ENCODE assay signal across 12 cellular contexts in genomic region chr17:57369509-57369945, GRCh38.
DNase-seq lines count a peak whose midpoint lies in the region; ATAC-seq and TF ChIP-seq lines count a peak whose summit lies in the region.
"Had no signal": no experiment of that assay in that cellular context is flagged by ENCODE, and none has a peak within 500 bp of the region (broad histone marks: within the 10 kb centered on the region; RNA-seq: fewer than 3 reads in every experiment).

No MANE protein-coding gene starts in this region.

- intact Hi-C loops in activated CD4-positive, alpha-beta T cell treated with anti-CD3 and anti-CD28 coated beads for 36 hours (cut with DNase I, micrococcal nuclease) = no loop called here
- intact Hi-C loops in activated CD4-positive, alpha-beta T cell treated with anti-CD3 and anti-CD28 coated beads, Interleukin-2, amount 10 ng/mL, durations not matched to agents 24 days and 14 days (cut with micrococcal nuclease) = no loop called here
- intact Hi-C loops in IMR-90 (cut with micrococcal nuclease) = no loop called here
- intact Hi-C loops in gastrocnemius medialis (cut with DNase I; ENCODE audit: low total_unique reads) = loop anchor here (5.0 kb wide), 1 partner anchor 82 kb away; no protein-coding TSS in a partner anchor
- intact Hi-C loops in spleen (cut with DNase I; ENCODE audit: low total_unique reads) = no loop called here

- H2BK5ac ChIP-seq in IMR-90 (ENCODE audit: low read depth, low read length, poor library complexity, severe bottlenecking) = peak overlapping the region; percentile 95

- BruUV-seq in IMR-90 (replicated peaks; lab: Mats Ljungman, UMichigan) = no TSS peak

- peaks cover 8 to 19% of the 10 kb centered on the region in 2 experiments; a peak in 3 of 4 replicates for H3K79me1 ChIP-seq in IMR-90 (ENCODE audit: low read depth in 1 of 2, low read length in 2 of 2)

- CTCF ChIA-PET in activated CD4-positive, alpha-beta T cell treated with anti-CD3 and anti-CD28 coated beads for 36 hours (lab: Charles Lee) = interaction anchor here (0.6 to 1.1 kb wide), 4 partner anchors 13 to 288 kb away, joined by 3 to 4 read pairs (median 3); no protein-coding TSS in a partner anchor
- CTCF ChIA-PET in IMR-90 (lab: Yijun Ruan, JAX) = interaction anchor here (1.0 kb wide), 1 partner anchor 125 kb away, joined by 4 read pairs; no protein-coding TSS in a partner anchor

- no peak overlapping the region for H2AK9ac ChIP-seq in IMR-90 (replicated peaks; ENCODE audit: low read depth, low read length, poor library complexity)

- H4K20me1 ChIP-seq in IMR-90 (ENCODE audit: insufficient read depth, low read length) = no peaks in the 10 kb centered on the region

- peak overlapping the region; percentile 81 for H4K91ac ChIP-seq in IMR-90 (ENCODE audit: insufficient read depth, low read depth, low read length)

- H4K5ac ChIP-seq in IMR-90 (ENCODE audit: low read depth, low read length) = peak overlapping the region; percentile 26

- H3K4me1 ChIP-seq in IMR-90 (ENCODE audit: control insufficient read depth, insufficient read depth, low read length) (peaks cover 12% of the 10 kb centered on the region), gastrocnemius medialis (peaks cover 63 to 65% of the 10 kb centered on the region in 2 donors), spleen (peaks cover 0 to 54% (median 25%) of the 10 kb centered on the region in 6 donors)

- peak; percentile 58 for ATAC-seq in activated CD4-positive, alpha-beta T cell treated with anti-CD3 and anti-CD28 coated beads for 36 hours
- peak; percentile 18 for ATAC-seq in IMR-90 (ENCODE audit: low read depth)
- no peak for ATAC-seq in gastrocnemius medialis
- ATAC-seq: naive thymus-derived CD4-positive, alpha-beta T cell had no signal

- H3K14ac ChIP-seq in IMR-90 (replicated peaks; ENCODE audit: low read depth, low read length) = peak overlapping the region; percentile 56; the same call in 1 of the 2 replicates

- 0 out of 2 replicates have a peak overlapping the region, but pooled peaks have one; percentile 31 for H2AK5ac ChIP-seq in IMR-90 (ENCODE audit: low read depth, low read length)

- dilution Hi-C loops in IMR-90 (cut with HindIII; ENCODE audit: low sequenced_read_pairs, unreplicated experiment) = no loop called here

- peak overlapping the region; percentile 63 for H3K18ac ChIP-seq in IMR-90 (ENCODE audit: low read depth, low read length)

- H3K4me2 ChIP-seq in IMR-90 (ENCODE audit: low read depth, low read length) = no peak overlapping the region

- no peaks in the 10 kb centered on the region for H3K9me3 Mint-ChIP-seq in activated CD4-positive, alpha-beta T cell treated with anti-CD3 and anti-CD28 coated beads for 36 hours (ENCODE audit: low read depth)
- no peaks in the 10 kb centered on the region for H3K9me3 Mint-ChIP-seq in activated CD4-positive, alpha-beta T cell treated with anti-CD3 and anti-CD28 coated beads, Interleukin-2, amount 10 ng/mL, durations not matched to agents 24 days and 14 days

- peak overlapping the region; percentile 74 for H3K4ac ChIP-seq in IMR-90 (ENCODE audit: low read depth, low read length)

- H3K4me3 Mint-ChIP-seq in activated CD4-positive, alpha-beta T cell treated with anti-CD3 and anti-CD28 coated beads for 36 hours = no peak overlapping the region
- H3K4me3 Mint-ChIP-seq in activated CD4-positive, alpha-beta T cell treated with anti-CD3 and anti-CD28 coated beads, Interleukin-2, amount 10 ng/mL, durations not matched to agents 24 days and 14 days = no peak overlapping the region
- H3K4me3 Mint-ChIP-seq: naive thymus-derived CD4-positive, alpha-beta T cell had no signal

- H3K9me1 ChIP-seq in IMR-90 (ENCODE audit: insufficient read depth, low read length) = peaks cover 7% of the 10 kb centered on the region

- TF ChIP-seq POLR2A in IMR-90 (IDR thresholded peaks at IDR 0.05; ENCODE audit: low read depth, low read length) (no peak), gastrocnemius medialis (IDR thresholded peaks at IDR 0.05) (no peak), spleen (IDR thresholded peaks at IDR 0.05) (no peak)

- H3K9me3 ChIP-seq in IMR-90 (ENCODE audit: control insufficient read depth, insufficient read depth, low read length) = no peaks in the 10 kb centered on the region; the same call in none of the 2 replicates
- no peaks in the 10 kb centered on the region for H3K9me3 ChIP-seq in gastrocnemius medialis
- peaks cover 0 to 12% (median 8%) of the 10 kb centered on the region in 8 donors for H3K9me3 ChIP-seq in spleen

- H4K8ac ChIP-seq in IMR-90 (ENCODE audit: low read depth in 2 of 2, low read length in 2 of 2) = peak overlapping the region; percentile 12 to 91; a peak in 3 of 4 replicates

- H3K27ac ChIP-seq in IMR-90 (ENCODE audit: insufficient read depth, low read length) = peak overlapping the region; percentile 72; the same call in 1 of the 2 replicates
- H3K27ac ChIP-seq in gastrocnemius medialis = peak overlapping the region; percentile 85 to 90 (median 88)
- H3K27ac ChIP-seq in spleen = peak overlapping the region in 1 of 8 donors; percentile 45
- H3K27ac ChIP-seq: SJCRH30 had no signal

- H2BK20ac ChIP-seq in IMR-90 (ENCODE audit: low read depth, low read length) = peak overlapping the region; percentile 73; the same call in 1 of the 2 replicates

- POLR2A ChIA-PET in activated CD4-positive, alpha-beta T cell treated with anti-CD3 and anti-CD28 coated beads for 36 hours (lab: Charles Lee) = interaction anchor here (0.5 kb wide), 1 partner anchor 71 kb away, joined by 3 read pairs; no protein-coding TSS in a partner anchor
- POLR2A ChIA-PET in IMR-90 (lab: Charles Lee; ENCODE audit: unreplicated experiment) = no interaction called here

- TF ChIP-seq RAD21 in IMR-90 (IDR thresholded peaks at IDR 0.05; ENCODE audit: low read length) = no peak

- H3K23ac ChIP-seq in IMR-90 (ENCODE audit: low read depth, low read length) = peak overlapping the region; percentile 72; the same call in 1 of the 2 replicates

- no peaks in the 10 kb centered on the region for H3K27me3 Mint-ChIP-seq in activated CD4-positive, alpha-beta T cell treated with anti-CD3 and anti-CD28 coated beads for 36 hours
- no peaks in the 10 kb centered on the region for H3K27me3 Mint-ChIP-seq in activated CD4-positive, alpha-beta T cell treated with anti-CD3 and anti-CD28 coated beads, Interleukin-2, amount 10 ng/mL, durations not matched to agents 24 days and 14 days
- H3K27me3 Mint-ChIP-seq: naive thymus-derived CD4-positive, alpha-beta T cell had no signal

- TF ChIP-seq CTCF in IMR-90 (conservative IDR thresholded peaks at IDR 0.05; ENCODE audit: low read depth, low read length) (no peak), choroid plexus epithelial cell (conservative IDR thresholded peaks at IDR 0.05; ENCODE audit: low read depth, low read length) (no peak), gastrocnemius medialis (IDR thresholded peaks at IDR 0.05 in 4 of 5, conservative IDR thresholded peaks at IDR 0.05 in 1 of 5) (no peak), spleen (IDR thresholded peaks at IDR 0.05 in 8 of 11, conservative IDR thresholded peaks at IDR 0.05 in 3 of 11) (no peak)

- no peak overlapping the region for H3K27ac Mint-ChIP-seq in activated CD4-positive, alpha-beta T cell treated with anti-CD3 and anti-CD28 coated beads for 36 hours
- H3K27ac Mint-ChIP-seq in activated CD4-positive, alpha-beta T cell treated with anti-CD3 and anti-CD28 coated beads, Interleukin-2, amount 10 ng/mL, durations not matched to agents 24 days and 14 days = no peak overlapping the region

- H3K27me3 ChIP-seq in IMR-90 (ENCODE audit: control insufficient read depth, insufficient read depth, low read length) = no peaks in the 10 kb centered on the region
- H3K27me3 ChIP-seq in gastrocnemius medialis = no peaks in the 10 kb centered on the region
- no peaks in the 10 kb centered on the region for H3K27me3 ChIP-seq in spleen (replicated peaks in 1 of 7)
- H3K27me3 ChIP-seq: SJCRH30 had no signal

- 0 out of 2 replicates have a peak overlapping the region, but pooled peaks have one; percentile 23 for H3K56ac ChIP-seq in IMR-90 (ENCODE audit: extremely low read depth, insufficient read depth, low read length)

- H3K4me3 ChIP-seq in IMR-90 (ENCODE audit: insufficient read depth, low read depth, low read length) = no peak overlapping the region
- H3K4me3 ChIP-seq in choroid plexus epithelial cell (ENCODE audit: low read depth, low read length) = no peak overlapping the region
- H3K4me3 ChIP-seq in gastrocnemius medialis = no peak overlapping the region
- no peak overlapping the region for H3K4me3 ChIP-seq in spleen
- H3K4me3 ChIP-seq: SJCRH30 had no signal

- WGBS in IMR-90 (ENCODE audit: extremely low coverage in 2 of 2, insufficient read length in 1 of 2), 2 experiments = no CpG with 5 or more reads among the region's 2 CpGs
- WGBS in spleen, 5 donors = 40 to 48% (median 42%) methylated on average over 2 of the region's 2 CpGs

- no peak overlapping the region for H2AFZ ChIP-seq in IMR-90 (replicated peaks; ENCODE audit: low read length, poor library complexity)

- peak overlapping the region; percentile 15; the same call in 1 of the 2 replicates for H3K9ac ChIP-seq in IMR-90 (ENCODE audit: low read depth, low read length)

- in situ Hi-C loops in IMR-90 (cut with MboI; ENCODE audit: low sequenced_read_pairs) (no loop called here), gastrocnemius medialis (cut with MboI; ENCODE audit: low sequenced_read_pairs in 4 of 4) (no loop called here)

- H3K36me3 ChIP-seq in IMR-90 (ENCODE audit: control insufficient read depth, insufficient read depth, low read length) = no peaks in the 10 kb centered on the region
- H3K36me3 ChIP-seq in gastrocnemius medialis = no peaks in the 10 kb centered on the region
- peaks cover 0 to 7% (median 0%) of the 10 kb centered on the region in 6 donors for H3K36me3 ChIP-seq in spleen

- H2BK120ac ChIP-seq in IMR-90 (ENCODE audit: low read depth, low read length) = peak overlapping the region; percentile 21; the same call in 1 of the 2 replicates

- H3K36me3 Mint-ChIP-seq in activated CD4-positive, alpha-beta T cell treated with anti-CD3 and anti-CD28 coated beads for 36 hours (ENCODE audit: low read depth) = peaks cover 10% of the 10 kb centered on the region
- H3K36me3 Mint-ChIP-seq in activated CD4-positive, alpha-beta T cell treated with anti-CD3 and anti-CD28 coated beads, Interleukin-2, amount 10 ng/mL, durations not matched to agents 24 days and 14 days (ENCODE audit: low read depth) = peaks cover 21% of the 10 kb centered on the region

- no peak for DNase-seq in activated CD4-positive, alpha-beta T cell treated with anti-CD3 and anti-CD28 coated beads for 36 hours
- DNase-seq in activated CD4-positive, alpha-beta T cell treated with anti-CD3 and anti-CD28 coated beads, Interleukin-2, amount 10 ng/mL, durations not matched to agents 24 days and 14 days = no peak
- DNase-seq in IMR-90 (peak; percentile 34), choroid plexus epithelial cell (ENCODE audit: low read depth) (peak; percentile 50), gastrocnemius medialis (no peak), 8988T (no peak), spleen (no peak), MV-4-11 (lab: John Stamatoyannopoulos, UW) (no peak)
- DNase-seq: cerebellar nuclear complex; hippocampal formation; naive thymus-derived CD4-positive, alpha-beta T cell; SJCRH30 had no signal

- peaks cover 21% of the 10 kb centered on the region for H3K4me1 Mint-ChIP-seq in activated CD4-positive, alpha-beta T cell treated with anti-CD3 and anti-CD28 coated beads for 36 hours
- peaks cover 23% of the 10 kb centered on the region for H3K4me1 Mint-ChIP-seq in activated CD4-positive, alpha-beta T cell treated with anti-CD3 and anti-CD28 coated beads, Interleukin-2, amount 10 ng/mL, durations not matched to agents 24 days and 14 days

- peak overlapping the region; percentile 46; the same call in 2 of the 3 replicates for H2BK15ac ChIP-seq in IMR-90 (ENCODE audit: low read depth, low read length)

Comparison
In these comparisons a context has a peak if more than half of its experiments do, and no peak if none do; other contexts are left out.
1. ATAC-seq: peak in activated CD4-positive, alpha-beta T cell treated with anti-CD3 and anti-CD28 coated beads for 36 hours (single experiment) and IMR-90 (single experiment); none in gastrocnemius medialis (0 of 2).
2. DNase-seq: peak in IMR-90 (single experiment) and choroid plexus epithelial cell (single experiment); none in activated CD4-positive, alpha-beta T cell treated with anti-CD3 and anti-CD28 coated beads for 36 hours (single experiment), activated CD4-positive, alpha-beta T cell treated with anti-CD3 and anti-CD28 coated beads, Interleukin-2, amount 10 ng/mL, durations not matched to agents 24 days and 14 days (single experiment), gastrocnemius medialis (0 of 2), 8988T (single experiment), spleen (single experiment) and MV-4-11 (single experiment).